In genomic region chr19:35285465-35285864, GRCh38 we compare ENCODE assay signal across 14 cellular contexts. TPM values are rescaled to one million over a fixed set of nuclear protein-coding genes. Genes with fewer than 3 reads are reported as not detected.
DNase-seq lines count a peak whose midpoint lies in the region; ATAC-seq, FAIRE-seq and TF ChIP-seq lines count a peak whose summit lies in the region.
"Not testable (repeated sequence)": the region's sequence is repeated elsewhere in the genome, so short reads cannot be mapped to it uniquely, and the experiment has no call there.
"Had no signal": no experiment of that assay in that cellular context is flagged by ENCODE, and none has a peak within 500 bp of the region (broad histone marks: within the 10 kb centered on the region; RNA-seq: fewer than 3 reads in every experiment).

No MANE protein-coding gene starts in this region.

- not testable (repeated sequence) for H3K4me3 Mint-ChIP-seq in GM23338, neural progenitor cell

- H2BK12ac ChIP-seq in H1 (ENCODE audit: low read depth, low read length): not testable (repeated sequence)

- H4K20me1 ChIP-seq in BLaER1; GM23338 (replicated peaks; ENCODE audit: insufficient read depth); H1 (replicated peaks in 1 of 2; ENCODE audit: control insufficient read depth in 1 of 2, insufficient read depth in 2 of 2, low read length in 2 of 2); neural progenitor cell (ENCODE audit: low read depth): not testable (repeated sequence)

- POLR2A ChIA-PET in H1 (lab: Charles Lee; ENCODE audit: partially characterized antibody): interaction anchor here (0.5 to 1.8 kb wide), 4 partner anchors 8 to 610 kb away, joined by 3 to 8 read pairs (median 4); no protein-coding TSS in a partner anchor

- H2BK20ac ChIP-seq in H1 (ENCODE audit: low read length): not testable (repeated sequence)

- not testable (repeated sequence) for H4K5ac ChIP-seq in H1 (ENCODE audit: insufficient read length, low read depth, low read length)

- not testable (repeated sequence) for H3K56ac ChIP-seq in H1 (replicated peaks; ENCODE audit: insufficient read length, low read depth, low read length)

- CTCF ChIA-PET in H1 (lab: Charles Lee; ENCODE audit: partially characterized antibody): interaction anchor here (0.6 to 1.5 kb wide), 3 partner anchors 16 to 210 kb away, joined by 3 to 6 read pairs (median 4); partner anchors contain the start of gene USF2

- not testable (repeated sequence) for TF ChIP-seq RAD21 in H1 (IDR thresholded peaks at IDR 0.05 in 1 of 2, conservative IDR thresholded peaks at IDR 0.05 in 1 of 2; ENCODE audit: low read depth in 2 of 2, low read length in 2 of 2); liver (IDR thresholded peaks at IDR 0.05)

- not testable (repeated sequence) for H3K27me3 ChIP-seq in BLaER1; GM23338 (ENCODE audit: insufficient read depth); SJCRH30; H1 (replicated peaks in 1 of 4; ENCODE audit: control insufficient read depth in 3 of 4, extremely low read depth in 1 of 4, insufficient read depth in 3 of 4, low read length in 3 of 4); liver (ENCODE audit: control insufficient read depth in 4 of 4, insufficient read depth in 4 of 4, low read length in 3 of 4); neural progenitor cell

- FAIRE-seq in H1 (lab: Jason Lieb, UNC): not testable (repeated sequence)

- H4K8ac ChIP-seq in H1 (ENCODE audit: extremely low read depth, insufficient read depth, low read length): not testable (repeated sequence)

- not testable (repeated sequence) for H3K9me2 ChIP-seq in GM23338 (ENCODE audit: insufficient read depth)

- H3K36me3 Mint-ChIP-seq in GM23338 (ENCODE audit: low read depth); neural progenitor cell: not testable (repeated sequence)

- H3K23me2 ChIP-seq in H1 (ENCODE audit: low read depth, low read length): not testable (repeated sequence)

- TF ChIP-seq EP300 in H1 (IDR thresholded peaks at IDR 0.05; ENCODE audit: borderline replicate concordance in 1 of 2, low read depth in 2 of 2, low read length in 2 of 2): not testable (repeated sequence)

- peaks cover 53% of the 10 kb centered on the region for H3K4me1 ChIP-seq in BLaER1
- not testable (repeated sequence) for H3K4me1 ChIP-seq in GM23338 (ENCODE audit: insufficient read depth); H1 (replicated peaks in 1 of 4; ENCODE audit: control insufficient read depth in 3 of 4, insufficient read depth in 4 of 4, low read length in 3 of 4); neural progenitor cell
- H3K4me1 ChIP-seq in SJCRH30: peaks cover 31% of the 10 kb centered on the region
- peaks cover 5 to 21% (median 17%) of the 10 kb centered on the region in 4 donors for H3K4me1 ChIP-seq in liver (ENCODE audit: control insufficient read depth in 4 of 4, insufficient read depth in 4 of 4, low read length in 3 of 4)

- H2AFZ ChIP-seq in GM23338 (peak overlapping the region; percentile 98), H1 (ENCODE audit: low read length) (peak overlapping the region; percentile 61; the same call in 1 of the 2 replicates), neural progenitor cell (replicated peaks) (peak overlapping the region; percentile 69)

- not testable (repeated sequence) for DNase-seq in GM23338 (ENCODE audit: low spot score); SJCRH30; caudate nucleus (lab: John Stamatoyannopoulos, UW); H1 (ENCODE audit: low read depth in 1 of 2, low spot score in 2 of 2); neural progenitor cell (ENCODE audit: low spot score)

- not testable (repeated sequence) for TF ChIP-seq POLR2A in H1 (IDR thresholded peaks at IDR 0.05; ENCODE audit: control extremely low read depth in 1 of 2, low read depth in 2 of 2, low read length in 2 of 2)

- H3K36me3 ChIP-seq in BLaER1; GM23338 (ENCODE audit: insufficient read depth); SJCRH30; H1 (ENCODE audit: control insufficient read depth in 2 of 4, insufficient read depth in 4 of 4, low read length in 3 of 4); liver (ENCODE audit: control insufficient read depth in 4 of 4, insufficient read depth in 3 of 4, low read depth in 1 of 4, low read length in 3 of 4); neural progenitor cell: not testable (repeated sequence)

- not testable (repeated sequence) for H3K23ac ChIP-seq in H1 (ENCODE audit: insufficient read length)

- peaks cover 22% of the 10 kb centered on the region for H3K27me3 Mint-ChIP-seq in GM23338 (ENCODE audit: insufficient read depth, low read depth, poor library complexity)
- H3K27me3 Mint-ChIP-seq in neural progenitor cell (ENCODE audit: insufficient read depth, low read depth): peaks cover 17% of the 10 kb centered on the region

- H3K18ac ChIP-seq in H1 (ENCODE audit: extremely low read depth, low read length): not testable (repeated sequence)

- not testable (repeated sequence) for H3F3A ChIP-seq in GM23338 (replicated peaks; ENCODE audit: low read depth); neural progenitor cell (ENCODE audit: low read depth)

- H3K27ac Mint-ChIP-seq in GM23338: peak overlapping the region; percentile 37; the same call in 1 of the 2 replicates
- H3K27ac Mint-ChIP-seq in neural progenitor cell: not testable (repeated sequence)

- 94% methylated on average over 3 of the region's 3 CpGs; no CpG with 5 or more reads in 1 of the 2 experiments for WGBS in H1 (ENCODE audit: extremely low coverage in 1 of 2, insufficient coverage in 1 of 2, insufficient read length in 1 of 2, insufficient replicate concordance in 2 of 2, low coverage in 1 of 2, low lambda C conversion rate in 2 of 2, missing lambda C conversion rate in 1 of 2), 2 experiments
- 62% methylated on average over 3 of the region's 3 CpGs for WGBS in liver

- H3K4me1 Mint-ChIP-seq in GM23338: peaks cover 12% of the 10 kb centered on the region
- H3K4me1 Mint-ChIP-seq in neural progenitor cell: not testable (repeated sequence)

- not testable (repeated sequence) for H2BK15ac ChIP-seq in H1 (ENCODE audit: low read length)

- not testable (repeated sequence) for H3K79me2 ChIP-seq in GM23338 (replicated peaks; ENCODE audit: insufficient read depth); H1 (ENCODE audit: control insufficient read depth in 1 of 2, insufficient read depth in 2 of 2, low read length in 2 of 2); neural progenitor cell (ENCODE audit: low read depth)

- H4K91ac ChIP-seq in H1 (replicated peaks; ENCODE audit: insufficient read length, low read length): not testable (repeated sequence)

- peak overlapping the region; percentile 7; the same call in 1 of the 2 replicates for H3K4me2 ChIP-seq in BLaER1
- H3K4me2 ChIP-seq in GM23338: peak overlapping the region; percentile 72; the same call in 1 of the 2 replicates
- not testable (repeated sequence) for H3K4me2 ChIP-seq in H1 (ENCODE audit: insufficient read depth in 1 of 2, low read depth in 2 of 2, low read length in 2 of 2); neural progenitor cell

- H2BK5ac ChIP-seq in H1 (ENCODE audit: low read depth, low read length): not testable (repeated sequence)

- not testable (repeated sequence) for H3K9me3 ChIP-seq in BLaER1; SJCRH30 (replicated peaks); H1 (ENCODE audit: insufficient read depth in 2 of 2, low read depth in 1 of 2, low read length in 1 of 2); liver (ENCODE audit: control insufficient read depth in 4 of 4, low read length in 3 of 4); neural progenitor cell (ENCODE audit: low read depth)

- H2BK120ac ChIP-seq in H1 (replicated peaks; ENCODE audit: low read depth, low read length): not testable (repeated sequence)

- not testable (repeated sequence) for H2AK5ac ChIP-seq in H1 (ENCODE audit: low read depth, low read length)

- not testable (repeated sequence) for ATAC-seq in GM23338

- H3K27ac ChIP-seq in BLaER1; GM23338 (ENCODE audit: low read depth); H1 (ENCODE audit: low read depth, low read length); neural progenitor cell: not testable (repeated sequence)
- H3K27ac ChIP-seq in SJCRH30: peak overlapping the region; percentile 38; the same call in 1 of the 2 replicates
- peak overlapping the region; percentile 50 for H3K27ac ChIP-seq in caudate nucleus (ENCODE audit: low read depth, low read length)
- peak overlapping the region; percentile 87 to 95 for H3K27ac ChIP-seq in liver (ENCODE audit: low read depth in 1 of 2, low read length in 2 of 2)

- not testable (repeated sequence) for H3K9me3 Mint-ChIP-seq in GM23338, neural progenitor cell

- not testable (repeated sequence) for H3K79me1 ChIP-seq in H1 (ENCODE audit: low read depth, low read length)

- not testable (repeated sequence) for H3K4me3 ChIP-seq in BLaER1; GM23338; SJCRH30; H1 (ENCODE audit: extremely low read depth in 1 of 4, insufficient read depth in 2 of 4, low read depth in 3 of 4, low read length in 4 of 4); liver (ENCODE audit: low read depth in 1 of 3, low read length in 3 of 3); neural progenitor cell

- TF ChIP-seq CTCF in GM23338 (conservative IDR thresholded peaks at IDR 0.05; ENCODE audit: low read depth in 2 of 2); H1 (IDR thresholded peaks at IDR 0.05; ENCODE audit: control extremely low read depth in 1 of 3, insufficient read depth in 1 of 3, low read depth in 1 of 3, low read length in 3 of 3); liver (IDR thresholded peaks at IDR 0.05; ENCODE audit: low read depth, low read length, missing input control); neural progenitor cell (IDR thresholded peaks at IDR 0.05): not testable (repeated sequence)

- H3K9ac ChIP-seq in BLaER1: 0 out of 2 replicates have a peak overlapping the region, but pooled peaks have one; percentile 15
- H3K9ac ChIP-seq in H1 (replicated peaks in 1 of 4; ENCODE audit: extremely low read depth in 1 of 4, low read depth in 3 of 4, low read length in 3 of 4); liver (ENCODE audit: low read depth in 1 of 2, low read length in 2 of 2); neural progenitor cell: not testable (repeated sequence)

- not testable (repeated sequence) for H3K14ac ChIP-seq in H1 (ENCODE audit: insufficient read length)

- not testable (repeated sequence) for H3K4ac ChIP-seq in H1 (replicated peaks; ENCODE audit: insufficient read length, low read depth, low read length)

RNA-seq across cellular contexts. Expression of gene HAMP, which starts 3.1 kb away (rescaled TPM):
- total RNA-seq in GM23338 (2014; rRNA removed; shearing (Covaris generic)): not detected in 2 replicates
- polyA plus RNA-seq in GM23338 (2016; fragmentation: Nextera tagmentation; extraction: Ambion mirVana) (0.65 TPM in 1 of 2 replicates, not detected in the other), H1 (2011; rRNA removed) (0.06 and 0.08 TPM in 2 replicates), liver (1,000 to 10,000 TPM in 1 of 2 donors, 100 to 1,000 TPM in 1; 509 to 1,000 TPM)
- total RNA-seq in SJCRH30 (2014; rRNA removed; shearing (Covaris generic)): 0.47 and 0.68 TPM in 2 replicates
- not detected in 2 replicates for total RNA-seq in H1 (2021; fragmentation: NEBNext Ultra II Directional; extraction: Animal tissue kit (Norgen Biotek cat#: 25700))
- not detected for polyA plus RNA-seq in H1 (2011; cell fraction: cytosol; rRNA removed)
- not detected for polyA plus RNA-seq in H1 (2011; cell fraction: nucleus; rRNA removed)
- 0.20 TPM in 1 of 4 replicates, not detected in the others for polyA plus RNA-seq in H1 (2012, experiment 1 of 2)
- not detected for polyA plus RNA-seq in H1 (2012, experiment 2 of 2)
- 0.12 TPM for polyA plus RNA-seq in H1 (2013, experiment 1 of 2)
- 0.07 TPM for polyA plus RNA-seq in H1 (2013, experiment 2 of 2)
- polyA minus RNA-seq in H1 (2011; rRNA and poly(A)+ RNA removed): not detected in 2 replicates
- polyA minus RNA-seq in H1 (2011; cell fraction: cytosol; rRNA and poly(A)+ RNA removed): not detected
- not detected for polyA minus RNA-seq in H1 (2011; cell fraction: nucleus; rRNA and poly(A)+ RNA removed)
- total RNA-seq in liver (100 to 1,000 TPM in 1 of 2 donors, 10 to 100 TPM in 1; 18.8 to 204 TPM), neural progenitor cell (ENCODE audit: low replicate concordance) (0.30 TPM in 1 of 2 replicates, not detected in the other)
- total RNA-seq: A172, Caco-2 had no signal
- polyA plus RNA-seq: A549, BJ had no signal

RNA-seq across cellular contexts. Expression of gene MAG, which starts 6.5 kb away (rescaled TPM):
- total RNA-seq in GM23338 (2014; rRNA removed; shearing (Covaris generic)): 1.3 and 1.8 TPM in 2 replicates
- polyA plus RNA-seq in GM23338 (2016; fragmentation: Nextera tagmentation; extraction: Ambion mirVana): 0.61 and 0.85 TPM in 2 replicates
- 1.2 and 3.6 TPM in 2 replicates for total RNA-seq in SJCRH30 (2014; rRNA removed; shearing (Covaris generic))
- 0.46 and 1.3 TPM in 2 replicates for total RNA-seq in H1 (2021; fragmentation: NEBNext Ultra II Directional; extraction: Animal tissue kit (Norgen Biotek cat#: 25700))
- polyA plus RNA-seq in H1 (2011; rRNA removed): 0.20 and 0.72 TPM in 2 replicates
- 0.41 TPM for polyA plus RNA-seq in H1 (2011; cell fraction: cytosol; rRNA removed)
- polyA plus RNA-seq in H1 (2011; cell fraction: nucleus; rRNA removed): 1.7 TPM
- polyA plus RNA-seq in H1 (2012, experiment 1 of 2): 0.22 to 0.74 TPM (median 0.54 TPM) in 4 replicates
- polyA plus RNA-seq in H1 (2012, experiment 2 of 2): 0.28 TPM
- polyA plus RNA-seq in H1 (2013, experiment 1 of 2): 1.4 TPM
- 1.3 TPM for polyA plus RNA-seq in H1 (2013, experiment 2 of 2)
- polyA minus RNA-seq in H1 (2011; rRNA and poly(A)+ RNA removed): 0.25 and 0.90 TPM in 2 replicates
- not detected for polyA minus RNA-seq in H1 (2011; cell fraction: cytosol; rRNA and poly(A)+ RNA removed)
- polyA minus RNA-seq in H1 (2011; cell fraction: nucleus; rRNA and poly(A)+ RNA removed): not detected
- 1 to 10 TPM in 1 of 2 donors, under 1 TPM in 1; 0.33 to 3.9 TPM for total RNA-seq in liver
- under 1 TPM in 1 of 2 donors, not detected in 1; 0.29 TPM for polyA plus RNA-seq in liver
- total RNA-seq in neural progenitor cell (ENCODE audit: low replicate concordance): not detected in 2 replicates
- total RNA-seq: A172; Calu3; CD4-positive, alpha-beta T cell; CD8-positive, alpha-beta T cell had no signal
- polyA plus RNA-seq: A549, BJ had no signal

RNA-seq across cellular contexts. Expression of gene USF2, which starts 16.7 kb away (rescaled TPM):
- total RNA-seq in GM23338 (2014; rRNA removed; shearing (Covaris generic)): 60.5 and 63.8 TPM in 2 replicates
- polyA plus RNA-seq in GM23338 (2016; fragmentation: Nextera tagmentation; extraction: Ambion mirVana) (28.9 and 36.4 TPM in 2 replicates), H1 (2011; rRNA removed) (74.1 and 119 TPM in 2 replicates), liver (10 to 100 TPM; 22.8 to 85.9 TPM)
- total RNA-seq in SJCRH30 (2014; rRNA removed; shearing (Covaris generic)): 104 and 105 TPM in 2 replicates
- total RNA-seq in H1 (2021; fragmentation: NEBNext Ultra II Directional; extraction: Animal tissue kit (Norgen Biotek cat#: 25700)): 109 and 113 TPM in 2 replicates
- polyA plus RNA-seq in H1 (2011; cell fraction: cytosol; rRNA removed): 142 TPM
- 268 TPM for polyA plus RNA-seq in H1 (2011; cell fraction: nucleus; rRNA removed)
- polyA plus RNA-seq in H1 (2012, experiment 1 of 2): 112 to 133 TPM (median 125 TPM) in 4 replicates
- polyA plus RNA-seq in H1 (2012, experiment 2 of 2): 90.5 TPM
- polyA plus RNA-seq in H1 (2013, experiment 1 of 2): 70.6 TPM
- 72.7 TPM for polyA plus RNA-seq in H1 (2013, experiment 2 of 2)
- polyA minus RNA-seq in H1 (2011; rRNA and poly(A)+ RNA removed): 29.0 and 60.8 TPM in 2 replicates
- 79.1 TPM for polyA minus RNA-seq in H1 (2011; cell fraction: cytosol; rRNA and poly(A)+ RNA removed)
- 82.7 TPM for polyA minus RNA-seq in H1 (2011; cell fraction: nucleus; rRNA and poly(A)+ RNA removed)
- total RNA-seq in liver (10 to 100 TPM; 31.6 to 80.2 TPM), neural progenitor cell (ENCODE audit: low replicate concordance) (46.8 and 88.7 TPM in 2 replicates)

RNA-seq across cellular contexts. Expression of gene LSR, which starts 36.7 kb away (rescaled TPM):
- 195 and 212 TPM in 2 replicates for total RNA-seq in GM23338 (2014; rRNA removed; shearing (Covaris generic))
- polyA plus RNA-seq in GM23338 (2016; fragmentation: Nextera tagmentation; extraction: Ambion mirVana) (116 and 125 TPM in 2 replicates), H1 (2011; rRNA removed) (186 and 296 TPM in 2 replicates), liver (100 to 1,000 TPM in 1 of 2 donors, 10 to 100 TPM in 1; 47.3 to 150 TPM)
- total RNA-seq in SJCRH30 (2014; rRNA removed; shearing (Covaris generic)): 0.59 and 0.96 TPM in 2 replicates
- total RNA-seq in H1 (2021; fragmentation: NEBNext Ultra II Directional; extraction: Animal tissue kit (Norgen Biotek cat#: 25700)): 159 and 166 TPM in 2 replicates
- 106 TPM for polyA plus RNA-seq in H1 (2011; cell fraction: cytosol; rRNA removed)
- polyA plus RNA-seq in H1 (2011; cell fraction: nucleus; rRNA removed): 204 TPM
- 145 to 238 TPM (median 230 TPM) in 4 replicates for polyA plus RNA-seq in H1 (2012, experiment 1 of 2)
- 175 TPM for polyA plus RNA-seq in H1 (2012, experiment 2 of 2)
- 208 TPM for polyA plus RNA-seq in H1 (2013, experiment 1 of 2)
- polyA plus RNA-seq in H1 (2013, experiment 2 of 2): 218 TPM
- 87.1 and 93.1 TPM in 2 replicates for polyA minus RNA-seq in H1 (2011; rRNA and poly(A)+ RNA removed)
- 222 TPM for polyA minus RNA-seq in H1 (2011; cell fraction: cytosol; rRNA and poly(A)+ RNA removed)
- polyA minus RNA-seq in H1 (2011; cell fraction: nucleus; rRNA and poly(A)+ RNA removed): 191 TPM
- total RNA-seq in liver (10 to 100 TPM; 33.7 to 48.6 TPM), neural progenitor cell (ENCODE audit: low replicate concordance) (27.1 and 78.4 TPM in 2 replicates)

RNA-seq across cellular contexts. Expression of gene CD22, which starts 43.5 kb away (rescaled TPM):
- 0.10 and 0.12 TPM in 2 replicates for total RNA-seq in GM23338 (2014; rRNA removed; shearing (Covaris generic))
- polyA plus RNA-seq in GM23338 (2016; fragmentation: Nextera tagmentation; extraction: Ambion mirVana) (0.32 and 0.66 TPM in 2 replicates), H1 (2011; rRNA removed) (0.06 and 0.42 TPM in 2 replicates), liver (under 1 TPM; 0.15 to 0.65 TPM)
- 0.04 TPM in 1 of 2 replicates, not detected in the other for total RNA-seq in SJCRH30 (2014; rRNA removed; shearing (Covaris generic))
- 0.54 and 0.60 TPM in 2 replicates for total RNA-seq in H1 (2021; fragmentation: NEBNext Ultra II Directional; extraction: Animal tissue kit (Norgen Biotek cat#: 25700))
- polyA plus RNA-seq in H1 (2011; cell fraction: cytosol; rRNA removed): 0.30 TPM
- polyA plus RNA-seq in H1 (2011; cell fraction: nucleus; rRNA removed): 0.51 TPM
- 0.13 to 0.33 TPM (median 0.18 TPM) in 3 of 4 replicates, not detected in the other for polyA plus RNA-seq in H1 (2012, experiment 1 of 2)
- not detected for polyA plus RNA-seq in H1 (2012, experiment 2 of 2)
- polyA plus RNA-seq in H1 (2013, experiment 1 of 2): 0.53 TPM
- 0.24 TPM for polyA plus RNA-seq in H1 (2013, experiment 2 of 2)
- polyA minus RNA-seq in H1 (2011; rRNA and poly(A)+ RNA removed): 0.39 TPM in 1 of 2 replicates, not detected in the other
- not detected for polyA minus RNA-seq in H1 (2011; cell fraction: cytosol; rRNA and poly(A)+ RNA removed)
- polyA minus RNA-seq in H1 (2011; cell fraction: nucleus; rRNA and poly(A)+ RNA removed): not detected
- total RNA-seq in liver (1 to 10 TPM; 2.0 to 4.1 TPM), neural progenitor cell (ENCODE audit: low replicate concordance) (0.62 TPM in 1 of 2 replicates, not detected in the other)
- total RNA-seq: Caco-2 had no signal
- polyA plus RNA-seq: BJ had no signal

Comparison
In these comparisons a context has a peak if more than half of its experiments do, and no peak if none do; other contexts are left out.
1. RNA of gene HAMP, which starts 3.1 kb away (total RNA-seq): 18.8 to 204 TPM in liver; 0.47 to 0.68 TPM in SJCRH30, 0.30 TPM in neural progenitor cell, not detected in H1 and not detected in GM23338; every median in the first group is over 10 times any median in the second.
2. Peak in every context shown above with its lines, with median percentiles within 50 percentile points of each other: H2AFZ ChIP-seq.